ENCODE assay signal across 16 cellular contexts in genomic region chr10:89829887-89830269, GRCh38.
"Had no signal": no experiment of that assay in that cellular context is flagged by ENCODE, and none has a peak within 500 bp of the region (broad histone marks: within the 10 kb centered on the region; RNA-seq: fewer than 3 reads in every experiment).

No MANE protein-coding gene starts in this region.

- H3K9me3 ChIP-seq: thoracic aorta had no signal

- H3K4me3 ChIP-seq: right atrium auricular region, smooth muscle cell, thoracic aorta had no signal

- H3K27ac ChIP-seq: right atrium auricular region, thoracic aorta had no signal

- H3K36me3 ChIP-seq: right atrium auricular region, thoracic aorta had no signal

- DNase-seq: activated CD4-positive, CD25-positive, alpha-beta regulatory T cell; activated CD8-positive, alpha-beta memory T cell treated with anti-CD3 and anti-CD28 coated beads for 24 hours; activated naive CD4-positive, alpha-beta T cell treated with anti-CD3 and anti-CD28 coated beads for 36 hours; activated naive CD8-positive, alpha-beta T cell treated with anti-CD3 and anti-CD28 coated beads, Interleukin-2, amount 50 U/mL, for 24 hours; aorta; cortex of kidney; effector CD8-positive, alpha-beta T cell; foreskin fibroblast; glutamatergic neuron; stimulated activated CD4-positive, alpha-beta T cell treated with anti-CD3 and anti-CD28 coated beads, Interleukin-4, amount 100 ng/mL, for 4 hours; stimulated activated CD8-positive, alpha-beta memory T cell treated with anti-CD3 and anti-CD28 coated beads, Interleukin-4, amount 100 ng/mL, for 48 hours had no signal

- H3K4me2 ChIP-seq: smooth muscle cell had no signal

- ATAC-seq: activated naive CD8-positive, alpha-beta T cell treated with anti-CD3 and anti-CD28 coated beads, Interleukin-2, amount 50 U/mL, for 24 hours; activated T-helper 17 cell treated with anti-CD3 and anti-CD28 coated beads, Interleukin-2, amount 50 U/mL, for 72 hours had no signal

- H3K4me1 ChIP-seq: right atrium auricular region had no signal

- FAIRE-seq: endothelial cell of umbilical vein had no signal

- H3K27me3 ChIP-seq: right atrium auricular region had no signal
